9 cellular contexts compared by ENCODE assay signal in genomic region chr7:17130281-17131059, GRCh38.
DNase-seq lines count a peak whose midpoint lies in the region; ATAC-seq and TF ChIP-seq lines count a peak whose summit lies in the region.
"Had no signal": no experiment of that assay in that cellular context is flagged by ENCODE, and none has a peak within 500 bp of the region (broad histone marks: within the 10 kb centered on the region; RNA-seq: fewer than 3 reads in every experiment).

No MANE protein-coding gene starts in this region.

- ATAC-seq in right lobe of liver = peak; percentile 92 to 94 (median 94)
- no peak for ATAC-seq in HG03565 (IDR thresholded peaks at IDR 0.05; ENCODE audit: unreplicated experiment)

- no peak overlapping the region for H3K27ac Mint-ChIP-seq in CD8-positive, alpha-beta memory T cell

- POLR2A ChIA-PET in CD8-positive, alpha-beta memory T cell (lab: Charles Lee) = no interaction called here

- peak overlapping the region; percentile 40 to 75 (median 68) for H3K27ac ChIP-seq in right lobe of liver
- no peak overlapping the region for H3K27ac ChIP-seq in CD8-positive, alpha-beta memory T cell (ENCODE audit: low read depth, low read length)
- H3K27ac ChIP-seq: spleen had no signal

- TF ChIP-seq CTCF in astrocyte of the spinal cord (IDR thresholded peaks at IDR 0.05; ENCODE audit: low read depth, low read length) = no peak
- TF ChIP-seq CTCF in right lobe of liver (IDR thresholded peaks at IDR 0.05) = no peak

- in situ Hi-C loops in astrocyte of the spinal cord (cut with HindIII; ENCODE audit: low sequenced_read_pairs) = no loop called here

- no peak overlapping the region for H3K4me3 ChIP-seq in astrocyte of the spinal cord (ENCODE audit: low read depth, low read length)
- H3K4me3 ChIP-seq in right lobe of liver = peak overlapping the region; percentile 11 to 31 (median 16)
- no peak overlapping the region for H3K4me3 ChIP-seq in CD8-positive, alpha-beta memory T cell (ENCODE audit: low read length)
- H3K4me3 ChIP-seq: spleen had no signal

- peaks cover 0 to 2% (median 0%) of the 10 kb centered on the region in 3 donors for H3K36me3 Mint-ChIP-seq in CD8-positive, alpha-beta memory T cell

- no peak for TF ChIP-seq POLR2A in right lobe of liver (IDR thresholded peaks at IDR 0.05)

- no peaks in the 10 kb centered on the region for H3K27me3 ChIP-seq in right lobe of liver
- H3K27me3 ChIP-seq in CD8-positive, alpha-beta memory T cell (ENCODE audit: insufficient read depth, low read length, poor library complexity, severe bottlenecking) = no peaks in the 10 kb centered on the region
- H3K27me3 ChIP-seq: spleen had no signal

- H3K9me3 Mint-ChIP-seq in CD8-positive, alpha-beta memory T cell = no peaks in the 10 kb centered on the region

- H3K9me3 ChIP-seq in right lobe of liver = no peaks in the 10 kb centered on the region
- no peaks in the 10 kb centered on the region for H3K9me3 ChIP-seq in CD8-positive, alpha-beta memory T cell (ENCODE audit: low read length)
- H3K9me3 ChIP-seq: spleen had no signal

- DNase-seq in A172 (ENCODE audit: low spot score) (peak; percentile 9), HCEC 1CT (peak; percentile 68), astrocyte of the spinal cord (ENCODE audit: low read depth, low spot score) (peak; percentile 90), right lobe of liver (no peak)
- DNase-seq in CD8-positive, alpha-beta memory T cell = no peak
- DNase-seq in activated effector memory CD4-positive, alpha-beta T cell treated with Interleukin-2 at 50 U/mL for 16 hours = no peak
- DNase-seq in effector CD4-positive, alpha-beta T cell = no peak
- DNase-seq: spleen had no signal

- H3K4me1 Mint-ChIP-seq in CD8-positive, alpha-beta memory T cell = peaks cover 5 to 34% (median 19%) of the 10 kb centered on the region in 3 donors

- no peaks in the 10 kb centered on the region for H3K27me3 Mint-ChIP-seq in CD8-positive, alpha-beta memory T cell

- H3K4me3 Mint-ChIP-seq in CD8-positive, alpha-beta memory T cell = peak overlapping the region in 1 of 7 donors; percentile 10

- CTCF ChIA-PET in CD8-positive, alpha-beta memory T cell (lab: Charles Lee) = no interaction called here

- no peaks in the 10 kb centered on the region for H3K36me3 ChIP-seq in right lobe of liver
- no peaks in the 10 kb centered on the region for H3K36me3 ChIP-seq in CD8-positive, alpha-beta memory T cell (ENCODE audit: insufficient read depth, low read length)
- H3K36me3 ChIP-seq: spleen had no signal

- WGBS in right lobe of liver (ENCODE audit: insufficient coverage, low coverage, low lambda C conversion rate, missing lambda C conversion rate) = 14% methylated on average over 5 of the region's 5 CpGs

- intact Hi-C loops in right lobe of liver (cut with DNase I) = no loop called here

- H3K4me1 ChIP-seq in right lobe of liver = peaks cover 0 to 18% (median 0%) of the 10 kb centered on the region in 4 donors
- no peaks in the 10 kb centered on the region for H3K4me1 ChIP-seq in CD8-positive, alpha-beta memory T cell (ENCODE audit: insufficient read depth, low read length)

Comparison
In these comparisons a context has a peak if more than half of its experiments do, and no peak if none do; other contexts are left out.
1. DNase-seq: peak in A172 (single experiment), HCEC 1CT (single experiment) and astrocyte of the spinal cord (single experiment); none in right lobe of liver (0 of 3), CD8-positive, alpha-beta memory T cell (0 of 5), activated effector memory CD4-positive, alpha-beta T cell treated with Interleukin-2 at 50 U/mL for 16 hours (single experiment) and effector CD4-positive, alpha-beta T cell (single experiment).
2. H3K4me3 ChIP-seq: peak in right lobe of liver (3 of 3); none in astrocyte of the spinal cord (single experiment) and CD8-positive, alpha-beta memory T cell (single experiment).